In the genomic region with DNA sequence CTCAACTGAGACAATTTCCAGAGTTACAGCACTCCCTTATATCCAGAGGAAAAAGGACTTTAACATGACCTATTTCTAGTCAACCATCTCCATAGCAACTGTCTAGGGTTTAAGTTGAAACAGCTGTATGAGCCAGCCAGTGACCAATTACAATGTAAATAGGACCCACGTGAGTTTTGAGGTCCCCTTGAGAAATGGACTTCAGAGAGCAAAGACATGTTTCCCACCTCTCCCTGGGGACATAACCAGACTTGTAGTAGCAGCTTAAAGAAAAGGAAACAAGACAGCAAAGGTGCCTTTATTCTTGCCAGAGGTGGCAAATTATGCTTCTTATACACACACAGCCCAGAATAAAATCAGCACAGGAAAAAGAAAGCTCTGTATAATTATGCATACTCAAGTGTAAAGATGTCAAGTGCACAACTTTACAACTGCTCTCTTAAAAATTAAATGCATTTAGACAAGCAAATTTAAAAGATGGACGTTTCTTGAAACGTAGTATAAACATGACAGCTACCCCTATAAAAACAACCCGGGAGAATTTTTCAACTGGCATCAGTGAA, we compare ENCODE assay signal across 7 cellular contexts. TPM values are rescaled to one million over a fixed set of nuclear protein-coding genes. Genes with fewer than 3 reads are reported as not detected.
DNase-seq lines count a peak whose midpoint lies in the region; ATAC-seq, FAIRE-seq and TF ChIP-seq lines count a peak whose summit lies in the region.

No MANE protein-coding gene starts in this region.

- H3K4me3 ChIP-seq in fibroblast of the aortic adventitia (ENCODE audit: low read depth, low read length): no peak overlapping the region

- DNase-seq in H54 (ENCODE audit: insufficient read length, low spot score) (peak; percentile 23), NAMALWA (ENCODE audit: low spot score) (peak; percentile 18), fibroblast of the aortic adventitia (ENCODE audit: low read depth) (peak; percentile 84), midbrain (lab: John Stamatoyannopoulos, UW) (no peak), NCI-H345 treated with DMSO at 0.1 percent for 48 hours (lab: John Stamatoyannopoulos, UW; ENCODE audit: unreplicated experiment) (no peak), NCI-H1436 (lab: John Stamatoyannopoulos, UW) (no peak)

- TF ChIP-seq POLR2A in GM18505 (IDR thresholded peaks at IDR 0.05; ENCODE audit: borderline replicate concordance, extremely low read depth, insufficient read depth, insufficient read length) (no peak), H54 (IDR thresholded peaks at IDR 0.05; ENCODE audit: low read depth, low read length) (no peak)

- FAIRE-seq in H54 (lab: Jason Lieb, UNC): peak; percentile 73

- ATAC-seq in GM18505 (IDR thresholded peaks at IDR 0.05; ENCODE audit: unreplicated experiment): peak; percentile 78

- TF ChIP-seq CTCF in fibroblast of the aortic adventitia (IDR thresholded peaks at IDR 0.05; ENCODE audit: insufficient read depth, low read length): no peak

RNA-seq across cellular contexts. Expression of gene SUMF1, which starts 40.2 kb away (rescaled TPM):
- 43.3 and 45.6 TPM in 2 replicates for total RNA-seq in fibroblast of the aortic adventitia (ENCODE audit: low replicate concordance)

Comparison
In these comparisons a context has a peak if more than half of its experiments do, and no peak if none do; other contexts are left out.
1. DNase-seq: peak in H54 (single experiment), NAMALWA (single experiment) and fibroblast of the aortic adventitia (single experiment); none in midbrain (single experiment), NCI-H345 treated with DMSO at 0.1 percent for 48 hours (single experiment) and NCI-H1436 (single experiment).